Comparison of ENCODE assay signal across 1 cellular context in the genomic region with DNA sequence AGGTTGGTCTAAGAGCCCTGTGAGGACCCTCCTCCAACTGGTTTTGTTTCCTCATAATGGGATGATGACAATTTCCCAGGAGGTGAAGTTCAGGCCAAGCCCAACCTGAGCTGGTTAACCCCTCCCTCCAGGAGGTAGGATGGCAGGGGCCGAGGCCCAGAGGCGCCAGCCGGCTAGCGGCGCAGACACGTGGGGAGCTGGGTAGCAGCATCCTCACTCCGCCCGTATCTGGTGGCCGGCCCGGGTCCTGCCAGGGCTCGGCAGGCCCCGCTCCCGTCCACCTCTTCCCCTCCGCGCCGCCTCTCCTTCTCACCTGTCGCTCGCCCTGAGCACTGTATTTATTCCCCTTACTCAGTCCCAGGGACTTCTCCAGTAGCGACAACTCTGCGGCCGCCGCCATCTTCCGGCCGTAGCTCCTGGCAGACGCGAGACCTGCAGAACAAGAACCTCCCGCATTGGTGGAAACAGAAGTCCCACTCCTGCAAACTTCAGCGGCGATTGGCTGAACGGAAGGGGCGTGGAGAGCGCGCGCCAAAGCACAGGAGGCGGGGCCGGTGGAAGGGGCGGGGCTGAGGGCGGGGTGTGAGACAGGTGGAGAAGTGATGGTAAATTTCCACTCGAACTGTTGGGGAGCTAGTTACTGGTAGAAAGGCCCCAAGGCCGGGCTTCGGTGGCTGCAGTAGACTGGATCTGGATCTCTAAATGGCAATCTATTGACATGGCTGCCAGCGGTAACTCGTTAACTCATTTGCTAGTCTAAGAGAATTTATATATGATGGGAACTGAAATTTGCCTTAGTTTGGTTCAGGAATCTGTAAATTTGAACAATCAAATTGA.
TF ChIP-seq lines count a peak whose summit lies in the region.

A gene (minus strand): TSS at position 427 of the 837 bp plus-strand sequence. CDS start 27 bp downstream, at position 400.

TF ChIP-seq in HEK293, 187 proteins besides CTCF, POLR2A, EP300 and RAD21 (continued from another document and continues in another):
- TF ChIP-seq, protein P1, sequence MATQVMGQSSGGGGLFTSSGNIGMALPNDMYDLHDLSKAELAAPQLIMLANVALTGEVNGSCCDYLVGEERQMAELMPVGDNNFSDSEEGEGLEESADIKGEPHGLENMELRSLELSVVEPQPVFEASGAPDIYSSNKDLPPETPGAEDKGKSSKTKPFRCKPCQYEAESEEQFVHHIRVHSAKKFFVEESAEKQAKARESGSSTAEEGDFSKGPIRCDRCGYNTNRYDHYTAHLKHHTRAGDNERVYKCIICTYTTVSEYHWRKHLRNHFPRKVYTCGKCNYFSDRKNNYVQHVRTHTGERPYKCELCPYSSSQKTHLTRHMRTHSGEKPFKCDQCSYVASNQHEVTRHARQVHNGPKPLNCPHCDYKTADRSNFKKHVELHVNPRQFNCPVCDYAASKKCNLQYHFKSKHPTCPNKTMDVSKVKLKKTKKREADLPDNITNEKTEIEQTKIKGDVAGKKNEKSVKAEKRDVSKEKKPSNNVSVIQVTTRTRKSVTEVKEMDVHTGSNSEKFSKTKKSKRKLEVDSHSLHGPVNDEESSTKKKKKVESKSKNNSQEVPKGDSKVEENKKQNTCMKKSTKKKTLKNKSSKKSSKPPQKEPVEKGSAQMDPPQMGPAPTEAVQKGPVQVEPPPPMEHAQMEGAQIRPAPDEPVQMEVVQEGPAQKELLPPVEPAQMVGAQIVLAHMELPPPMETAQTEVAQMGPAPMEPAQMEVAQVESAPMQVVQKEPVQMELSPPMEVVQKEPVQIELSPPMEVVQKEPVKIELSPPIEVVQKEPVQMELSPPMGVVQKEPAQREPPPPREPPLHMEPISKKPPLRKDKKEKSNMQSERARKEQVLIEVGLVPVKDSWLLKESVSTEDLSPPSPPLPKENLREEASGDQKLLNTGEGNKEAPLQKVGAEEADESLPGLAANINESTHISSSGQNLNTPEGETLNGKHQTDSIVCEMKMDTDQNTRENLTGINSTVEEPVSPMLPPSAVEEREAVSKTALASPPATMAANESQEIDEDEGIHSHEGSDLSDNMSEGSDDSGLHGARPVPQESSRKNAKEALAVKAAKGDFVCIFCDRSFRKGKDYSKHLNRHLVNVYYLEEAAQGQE (tag by site-specific recombination; IDR thresholded peaks at IDR 0.05) = peak; percentile 47; the same call in 1 of the 2 replicates
- TF ChIP-seq ZNF354C (tag by site-specific recombination; IDR thresholded peaks at IDR 0.05; ENCODE audit: borderline replicate concordance, low read depth) (no peak), ZNF629 (tag by site-specific recombination; IDR thresholded peaks at IDR 0.05) (no peak; the same call in 1 of the 2 replicates), ZNF2 (tag by site-specific recombination; IDR thresholded peaks at IDR 0.05) (peak; percentile 63; the same call in 1 of the 2 replicates), ZIC2 (tag by site-specific recombination; IDR thresholded peaks at IDR 0.05) (peak; percentile 40; the same call in 1 of the 2 replicates), ZNF626 (tag by site-specific recombination; IDR thresholded peaks at IDR 0.05) (no peak), ZBTB8A (tag by site-specific recombination; IDR thresholded peaks at IDR 0.05) (no peak), ZBTB20 (tag by site-specific recombination; IDR thresholded peaks at IDR 0.05) (peak; percentile 84), ZNF747 (tag by site-specific recombination; IDR thresholded peaks at IDR 0.05) (no peak), ZNF558 (tag by site-specific recombination; IDR thresholded peaks at IDR 0.05) (no peak), MZF1 (tag by site-specific recombination; IDR thresholded peaks at IDR 0.05; ENCODE audit: borderline replicate concordance) (no peak), ZNF521 (tag by site-specific recombination; IDR thresholded peaks at IDR 0.05) (no peak), ZBTB1 (tag by site-specific recombination; IDR thresholded peaks at IDR 0.05) (no peak), ZNF571 (tag by site-specific recombination; IDR thresholded peaks at IDR 0.05) (no peak), ZNF843 (tag by site-specific recombination; IDR thresholded peaks at IDR 0.05) (peak; percentile 29; the same call in 1 of the 2 replicates), ZNF658 (tag by site-specific recombination; IDR thresholded peaks at IDR 0.05) (no peak), ZNF473 (tag by site-specific recombination; IDR thresholded peaks at IDR 0.05) (no peak), ZNF350 (tag by site-specific recombination; IDR thresholded peaks at IDR 0.05) (no peak), ZNF138 (tag by site-specific recombination; IDR thresholded peaks at IDR 0.05; ENCODE audit: borderline replicate concordance) (no peak), ZEB2 (tag by site-specific recombination; IDR thresholded peaks at IDR 0.05) (0 out of 2 replicates have a peak, but pooled peaks have one; percentile 52), ZFP3 (tag by site-specific recombination; IDR thresholded peaks at IDR 0.05; ENCODE audit: low read depth) (no peak), ZNF837 (tag by site-specific recombination; IDR thresholded peaks at IDR 0.05) (no peak), BCL11B (tag by site-specific recombination; IDR thresholded peaks at IDR 0.05; ENCODE audit: low read depth) (no peak), OVOL3 (tag by site-specific recombination; IDR thresholded peaks at IDR 0.05) (no peak)
- TF ChIP-seq, protein P2, sequence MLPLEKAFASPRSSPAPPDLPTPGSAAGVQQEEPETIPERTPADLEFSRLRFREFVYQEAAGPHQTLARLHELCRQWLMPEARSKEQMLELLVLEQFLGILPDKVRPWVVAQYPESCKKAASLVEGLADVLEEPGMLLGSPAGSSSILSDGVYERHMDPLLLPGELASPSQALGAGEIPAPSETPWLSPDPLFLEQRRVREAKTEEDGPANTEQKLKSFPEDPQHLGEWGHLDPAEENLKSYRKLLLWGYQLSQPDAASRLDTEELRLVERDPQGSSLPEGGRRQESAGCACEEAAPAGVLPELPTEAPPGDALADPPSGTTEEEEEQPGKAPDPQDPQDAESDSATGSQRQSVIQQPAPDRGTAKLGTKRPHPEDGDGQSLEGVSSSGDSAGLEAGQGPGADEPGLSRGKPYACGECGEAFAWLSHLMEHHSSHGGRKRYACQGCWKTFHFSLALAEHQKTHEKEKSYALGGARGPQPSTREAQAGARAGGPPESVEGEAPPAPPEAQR (tag by site-specific recombination; IDR thresholded peaks at IDR 0.05) = no peak
- TF ChIP-seq, protein P3, sequence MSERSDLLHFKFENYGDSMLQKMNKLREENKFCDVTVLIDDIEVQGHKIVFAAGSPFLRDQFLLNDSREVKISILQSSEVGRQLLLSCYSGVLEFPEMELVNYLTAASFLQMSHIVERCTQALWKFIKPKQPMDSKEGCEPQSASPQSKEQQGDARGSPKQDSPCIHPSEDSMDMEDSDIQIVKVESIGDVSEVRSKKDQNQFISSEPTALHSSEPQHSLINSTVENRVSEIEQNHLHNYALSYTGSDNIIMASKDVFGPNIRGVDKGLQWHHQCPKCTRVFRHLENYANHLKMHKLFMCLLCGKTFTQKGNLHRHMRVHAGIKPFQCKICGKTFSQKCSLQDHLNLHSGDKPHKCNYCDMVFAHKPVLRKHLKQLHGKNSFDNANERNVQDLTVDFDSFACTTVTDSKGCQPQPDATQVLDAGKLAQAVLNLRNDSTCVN (tag by site-specific recombination; optimal IDR thresholded peaks at IDR 0.05) = peak; percentile 54
- TF ChIP-seq, protein P4, sequence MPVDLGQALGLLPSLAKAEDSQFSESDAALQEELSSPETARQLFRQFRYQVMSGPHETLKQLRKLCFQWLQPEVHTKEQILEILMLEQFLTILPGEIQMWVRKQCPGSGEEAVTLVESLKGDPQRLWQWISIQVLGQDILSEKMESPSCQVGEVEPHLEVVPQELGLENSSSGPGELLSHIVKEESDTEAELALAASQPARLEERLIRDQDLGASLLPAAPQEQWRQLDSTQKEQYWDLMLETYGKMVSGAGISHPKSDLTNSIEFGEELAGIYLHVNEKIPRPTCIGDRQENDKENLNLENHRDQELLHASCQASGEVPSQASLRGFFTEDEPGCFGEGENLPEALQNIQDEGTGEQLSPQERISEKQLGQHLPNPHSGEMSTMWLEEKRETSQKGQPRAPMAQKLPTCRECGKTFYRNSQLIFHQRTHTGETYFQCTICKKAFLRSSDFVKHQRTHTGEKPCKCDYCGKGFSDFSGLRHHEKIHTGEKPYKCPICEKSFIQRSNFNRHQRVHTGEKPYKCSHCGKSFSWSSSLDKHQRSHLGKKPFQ (tag by site-specific recombination; IDR thresholded peaks at IDR 0.05) = 0 out of 2 replicates have a peak, but pooled peaks have one; percentile 27
- TF ChIP-seq, protein P5, sequence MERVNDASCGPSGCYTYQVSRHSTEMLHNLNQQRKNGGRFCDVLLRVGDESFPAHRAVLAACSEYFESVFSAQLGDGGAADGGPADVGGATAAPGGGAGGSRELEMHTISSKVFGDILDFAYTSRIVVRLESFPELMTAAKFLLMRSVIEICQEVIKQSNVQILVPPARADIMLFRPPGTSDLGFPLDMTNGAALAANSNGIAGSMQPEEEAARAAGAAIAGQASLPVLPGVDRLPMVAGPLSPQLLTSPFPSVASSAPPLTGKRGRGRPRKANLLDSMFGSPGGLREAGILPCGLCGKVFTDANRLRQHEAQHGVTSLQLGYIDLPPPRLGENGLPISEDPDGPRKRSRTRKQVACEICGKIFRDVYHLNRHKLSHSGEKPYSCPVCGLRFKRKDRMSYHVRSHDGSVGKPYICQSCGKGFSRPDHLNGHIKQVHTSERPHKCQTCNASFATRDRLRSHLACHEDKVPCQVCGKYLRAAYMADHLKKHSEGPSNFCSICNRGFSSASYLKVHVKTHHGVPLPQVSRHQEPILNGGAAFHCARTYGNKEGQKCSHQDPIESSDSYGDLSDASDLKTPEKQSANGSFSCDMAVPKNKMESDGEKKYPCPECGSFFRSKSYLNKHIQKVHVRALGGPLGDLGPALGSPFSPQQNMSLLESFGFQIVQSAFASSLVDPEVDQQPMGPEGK (tag by site-specific recombination; IDR thresholded peaks at IDR 0.05) = peak; percentile 15; the same call in 1 of the 2 replicates
- TF ChIP-seq, protein P6, sequence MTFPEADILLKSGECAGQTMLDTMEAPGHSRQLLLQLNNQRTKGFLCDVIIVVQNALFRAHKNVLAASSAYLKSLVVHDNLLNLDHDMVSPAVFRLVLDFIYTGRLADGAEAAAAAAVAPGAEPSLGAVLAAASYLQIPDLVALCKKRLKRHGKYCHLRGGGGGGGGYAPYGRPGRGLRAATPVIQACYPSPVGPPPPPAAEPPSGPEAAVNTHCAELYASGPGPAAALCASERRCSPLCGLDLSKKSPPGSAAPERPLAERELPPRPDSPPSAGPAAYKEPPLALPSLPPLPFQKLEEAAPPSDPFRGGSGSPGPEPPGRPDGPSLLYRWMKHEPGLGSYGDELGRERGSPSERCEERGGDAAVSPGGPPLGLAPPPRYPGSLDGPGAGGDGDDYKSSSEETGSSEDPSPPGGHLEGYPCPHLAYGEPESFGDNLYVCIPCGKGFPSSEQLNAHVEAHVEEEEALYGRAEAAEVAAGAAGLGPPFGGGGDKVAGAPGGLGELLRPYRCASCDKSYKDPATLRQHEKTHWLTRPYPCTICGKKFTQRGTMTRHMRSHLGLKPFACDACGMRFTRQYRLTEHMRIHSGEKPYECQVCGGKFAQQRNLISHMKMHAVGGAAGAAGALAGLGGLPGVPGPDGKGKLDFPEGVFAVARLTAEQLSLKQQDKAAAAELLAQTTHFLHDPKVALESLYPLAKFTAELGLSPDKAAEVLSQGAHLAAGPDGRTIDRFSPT (tag by site-specific recombination; IDR thresholded peaks at IDR 0.05) = peak; percentile 37; the same call in 1 of the 2 replicates
- TF ChIP-seq, protein P7, sequence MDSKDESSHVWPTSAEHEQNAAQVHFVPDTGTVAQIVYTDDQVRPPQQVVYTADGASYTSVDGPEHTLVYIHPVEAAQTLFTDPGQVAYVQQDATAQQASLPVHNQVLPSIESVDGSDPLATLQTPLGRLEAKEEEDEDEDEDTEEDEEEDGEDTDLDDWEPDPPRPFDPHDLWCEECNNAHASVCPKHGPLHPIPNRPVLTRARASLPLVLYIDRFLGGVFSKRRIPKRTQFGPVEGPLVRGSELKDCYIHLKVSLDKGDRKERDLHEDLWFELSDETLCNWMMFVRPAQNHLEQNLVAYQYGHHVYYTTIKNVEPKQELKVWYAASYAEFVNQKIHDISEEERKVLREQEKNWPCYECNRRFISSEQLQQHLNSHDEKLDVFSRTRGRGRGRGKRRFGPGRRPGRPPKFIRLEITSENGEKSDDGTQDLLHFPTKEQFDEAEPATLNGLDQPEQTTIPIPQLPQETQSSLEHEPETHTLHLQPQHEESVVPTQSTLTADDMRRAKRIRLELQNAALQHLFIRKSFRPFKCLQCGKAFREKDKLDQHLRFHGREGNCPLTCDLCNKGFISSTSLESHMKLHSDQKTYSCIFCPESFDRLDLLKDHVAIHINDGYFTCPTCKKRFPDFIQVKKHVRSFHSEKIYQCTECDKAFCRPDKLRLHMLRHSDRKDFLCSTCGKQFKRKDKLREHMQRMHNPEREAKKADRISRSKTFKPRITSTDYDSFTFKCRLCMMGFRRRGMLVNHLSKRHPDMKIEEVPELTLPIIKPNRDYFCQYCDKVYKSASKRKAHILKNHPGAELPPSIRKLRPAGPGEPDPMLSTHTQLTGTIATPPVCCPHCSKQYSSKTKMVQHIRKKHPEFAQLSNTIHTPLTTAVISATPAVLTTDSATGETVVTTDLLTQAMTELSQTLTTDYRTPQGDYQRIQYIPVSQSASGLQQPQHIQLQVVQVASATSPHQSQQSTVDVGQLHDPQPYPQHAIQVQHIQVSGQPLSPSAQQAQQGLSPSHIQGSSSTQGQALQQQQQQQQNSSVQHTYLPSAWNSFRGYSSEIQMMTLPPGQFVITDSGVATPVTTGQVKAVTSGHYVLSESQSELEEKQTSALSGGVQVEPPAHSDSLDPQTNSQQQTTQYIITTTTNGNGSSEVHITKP (tag by site-specific recombination; IDR thresholded peaks at IDR 0.05) = peak; percentile 83
- TF ChIP-seq, protein P8, sequence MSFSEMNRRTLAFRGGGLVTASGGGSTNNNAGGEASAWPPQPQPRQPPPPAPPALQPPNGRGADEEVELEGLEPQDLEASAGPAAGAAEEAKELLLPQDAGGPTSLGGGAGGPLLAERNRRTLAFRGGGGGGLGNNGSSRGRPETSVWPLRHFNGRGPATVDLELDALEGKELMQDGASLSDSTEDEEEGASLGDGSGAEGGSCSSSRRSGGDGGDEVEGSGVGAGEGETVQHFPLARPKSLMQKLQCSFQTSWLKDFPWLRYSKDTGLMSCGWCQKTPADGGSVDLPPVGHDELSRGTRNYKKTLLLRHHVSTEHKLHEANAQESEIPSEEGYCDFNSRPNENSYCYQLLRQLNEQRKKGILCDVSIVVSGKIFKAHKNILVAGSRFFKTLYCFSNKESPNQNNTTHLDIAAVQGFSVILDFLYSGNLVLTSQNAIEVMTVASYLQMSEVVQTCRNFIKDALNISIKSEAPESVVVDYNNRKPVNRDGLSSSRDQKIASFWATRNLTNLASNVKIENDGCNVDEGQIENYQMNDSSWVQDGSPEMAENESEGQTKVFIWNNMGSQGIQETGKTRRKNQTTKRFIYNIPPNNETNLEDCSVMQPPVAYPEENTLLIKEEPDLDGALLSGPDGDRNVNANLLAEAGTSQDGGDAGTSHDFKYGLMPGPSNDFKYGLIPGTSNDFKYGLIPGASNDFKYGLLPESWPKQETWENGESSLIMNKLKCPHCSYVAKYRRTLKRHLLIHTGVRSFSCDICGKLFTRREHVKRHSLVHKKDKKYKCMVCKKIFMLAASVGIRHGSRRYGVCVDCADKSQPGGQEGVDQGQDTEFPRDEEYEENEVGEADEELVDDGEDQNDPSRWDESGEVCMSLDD (tag by site-specific recombination; IDR thresholded peaks at IDR 0.05) = no peak; the same call in 1 of the 2 replicates
- TF ChIP-seq, protein P9, sequence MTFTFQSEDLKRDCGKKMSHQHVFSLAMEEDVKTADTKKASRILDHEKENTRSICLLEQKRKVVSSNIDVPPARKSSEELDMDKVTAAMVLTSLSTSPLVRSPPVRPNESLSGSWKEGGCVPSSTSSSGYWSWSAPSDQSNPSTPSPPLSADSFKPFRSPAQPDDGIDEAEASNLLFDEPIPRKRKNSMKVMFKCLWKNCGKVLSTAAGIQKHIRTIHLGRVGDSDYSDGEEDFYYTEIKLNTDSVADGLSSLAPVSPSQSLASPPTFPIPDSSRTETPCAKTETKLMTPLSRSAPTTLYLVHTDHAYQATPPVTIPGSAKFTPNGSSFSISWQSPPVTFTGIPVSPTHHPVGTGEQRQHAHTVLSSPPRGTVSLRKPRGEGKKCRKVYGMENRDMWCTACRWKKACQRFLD (tag by site-specific recombination; IDR thresholded peaks at IDR 0.05) = peak; percentile 94
